17 cellular contexts compared by ENCODE assay signal in genomic region chrX:86137071-86137470, GRCh38. TPM values are rescaled to one million over a fixed set of nuclear protein-coding genes. Genes with fewer than 3 reads are reported as not detected.
"Had no signal": no experiment of that assay in that cellular context is flagged by ENCODE, and none has a peak within 500 bp of the region (broad histone marks: within the 10 kb centered on the region; RNA-seq: fewer than 3 reads in every experiment).

No MANE protein-coding gene starts in this region.

- ATAC-seq: activated T-cell treated with anti-CD3 and anti-CD28 coated beads, Interleukin-2, amount 50 U/mL, for 72 hours; gastrocnemius medialis; heart left ventricle; naive thymus-derived CD8-positive, alpha-beta T cell; pancreas; sciatic nerve; stimulated activated naive CD8-positive, alpha-beta T cell treated with anti-CD3 and anti-CD28 coated beads, Interleukin-15, amount 100 ng/mL, for 72 hours had no signal

- DNase-seq: activated B cell treated with CpG ODN at 0.5 μM for 24 hours; activated CD4-positive, alpha-beta T cell treated with anti-CD3 and anti-CD28 coated beads, Interleukin-2, amount 10 ng/mL, durations not matched to agents 7 days and 5 days; activated CD8-positive, alpha-beta memory T cell treated with anti-CD3 and anti-CD28 coated beads, Interleukin-2, amount 50 U/mL, for 48 hours; activated gamma-delta T cell; activated T-cell treated with anti-CD3 and anti-CD28 coated beads, Interleukin-2, amount 50 U/mL, for 72 hours; amniotic stem cell; cerebellar nuclear complex; effector memory CD4-positive, alpha-beta T cell; gastrocnemius medialis; heart left ventricle; naive thymus-derived CD8-positive, alpha-beta T cell; spleen; stimulated activated naive CD8-positive, alpha-beta T cell treated with anti-CD3 and anti-CD28 coated beads, Interleukin-15, amount 100 ng/mL, for 72 hours had no signal

- FAIRE-seq: pancreas had no signal

- H3K9me3 ChIP-seq: gastrocnemius medialis, heart left ventricle, pancreas, spleen, upper lobe of left lung had no signal

- H3K27ac ChIP-seq: gastrocnemius medialis, heart left ventricle, pancreas, spleen, upper lobe of left lung had no signal

- H3K4me1 ChIP-seq: gastrocnemius medialis, heart left ventricle, pancreas, spleen, upper lobe of left lung had no signal

- H3K4me3 ChIP-seq: gastrocnemius medialis, heart left ventricle, pancreas, spleen, upper lobe of left lung had no signal

RNA-seq across cellular contexts. Expression of gene DACH2, which starts 11.2 kb away (rescaled TPM):
- total RNA-seq: activated B cell treated with CpG ODN at 0.5 μM for 24 hours; activated CD4-positive, alpha-beta T cell treated with anti-CD3 and anti-CD28 coated beads, Interleukin-2, amount 10 ng/mL, durations not matched to agents 7 days and 5 days; gastrocnemius medialis; heart left ventricle; mucosa of gallbladder; naive thymus-derived CD8-positive, alpha-beta T cell; spleen; upper lobe of left lung had no signal
- polyA plus RNA-seq: heart left ventricle; naive thymus-derived CD8-positive, alpha-beta T cell; spleen had no signal
